9 cellular contexts compared by ENCODE assay signal in genomic region chr4:53854991-53855885, GRCh38.
DNase-seq lines count a peak whose midpoint lies in the region; ATAC-seq and TF ChIP-seq lines count a peak whose summit lies in the region.
"Had no signal": no experiment of that assay in that cellular context is flagged by ENCODE, and none has a peak within 500 bp of the region (broad histone marks: within the 10 kb centered on the region; RNA-seq: fewer than 3 reads in every experiment).

No MANE protein-coding gene starts in this region.

- no peak overlapping the region for H3K4me3 Mint-ChIP-seq in CD4-positive, alpha-beta T cell

- no peaks in the 10 kb centered on the region for H3K9me3 ChIP-seq in vagina
- H3K9me3 ChIP-seq in ovary: no peaks in the 10 kb centered on the region
- H3K9me3 ChIP-seq in CD4-positive, alpha-beta T cell (ENCODE audit: control insufficient read depth, low read length): no peaks in the 10 kb centered on the region

- H3K27me3 ChIP-seq in vagina (no peaks in the 10 kb centered on the region), ovary (no peaks in the 10 kb centered on the region)
- H3K27me3 ChIP-seq in CD4-positive, alpha-beta T cell (ENCODE audit: control insufficient read depth, insufficient read depth, low read length): no peaks in the 10 kb centered on the region

- CTCF ChIA-PET in CD4-positive, alpha-beta T cell (lab: Charles Lee): no interaction called here

- H3K36me3 Mint-ChIP-seq in CD4-positive, alpha-beta T cell (ENCODE audit: low read depth): no peaks in the 10 kb centered on the region

- H3K27ac Mint-ChIP-seq in CD4-positive, alpha-beta T cell: no peak overlapping the region

- in situ Hi-C loops in astrocyte of the cerebellum (cut with HindIII; ENCODE audit: low sequenced_read_pairs): no loop called here

- H3K4me3 ChIP-seq in astrocyte of the cerebellum (ENCODE audit: low read depth, low read length): no peak overlapping the region
- H3K4me3 ChIP-seq in vagina: no peak overlapping the region
- no peak overlapping the region for H3K4me3 ChIP-seq in ovary

- peaks cover 5% of the 10 kb centered on the region for H3K27me3 Mint-ChIP-seq in CD4-positive, alpha-beta T cell

- no peaks in the 10 kb centered on the region for H3K4me1 Mint-ChIP-seq in CD4-positive, alpha-beta T cell (ENCODE audit: low read depth)

- peak overlapping the region; percentile 36 for H3K27ac ChIP-seq in vagina
- H3K27ac ChIP-seq in ovary: no peak overlapping the region
- H3K27ac ChIP-seq in CD4-positive, alpha-beta T cell (ENCODE audit: low read depth, low read length): no peak overlapping the region
- H3K27ac ChIP-seq: 22Rv1 had no signal

- TF ChIP-seq CTCF in astrocyte of the cerebellum (IDR thresholded peaks at IDR 0.05; ENCODE audit: low read depth, low read length, missing control alignments) (no peak), vagina (IDR thresholded peaks at IDR 0.05) (no peak), ovary (IDR thresholded peaks at IDR 0.05) (no peak)
- TF ChIP-seq CTCF in CD4-positive, alpha-beta T cell (IDR thresholded peaks at IDR 0.05): no peak

- TF ChIP-seq POLR2A in vagina (IDR thresholded peaks at IDR 0.05) (no peak), ovary (IDR thresholded peaks at IDR 0.05) (no peak)

- ATAC-seq in CD4-positive, alpha-beta T cell (ENCODE audit: poor library complexity): no peak

- peaks cover 15% of the 10 kb centered on the region for H3K4me1 ChIP-seq in vagina
- H3K4me1 ChIP-seq in ovary (ENCODE audit: insufficient read depth): no peaks in the 10 kb centered on the region

- TF ChIP-seq EP300 in ovary (IDR thresholded peaks at IDR 0.05): no peak

- intact Hi-C loops in vagina (cut with DNase I): no loop called here
- intact Hi-C loops in ovary (cut with DNase I): no loop called here
- intact Hi-C loops in CD4-positive, alpha-beta T cell (cut with DNase I, micrococcal nuclease): no loop called here

- 46 to 58% (median 46%) methylated on average over 7 of the region's 7 CpGs for whole genome bisulfite sequencing in ovary, 3 donors

- H3K36me3 ChIP-seq in vagina (no peaks in the 10 kb centered on the region), ovary (no peaks in the 10 kb centered on the region)

- POLR2A ChIA-PET in CD4-positive, alpha-beta T cell (lab: Charles Lee): no interaction called here

- no peaks in the 10 kb centered on the region for H3K9me3 Mint-ChIP-seq in CD4-positive, alpha-beta T cell

- DNase-seq in SKM-1 treated with dmso at 0.1 percent for 144 hours (lab: John Stamatoyannopoulos, UW; ENCODE audit: unreplicated experiment) (peak; percentile 24), SKM-1 (lab: John Stamatoyannopoulos, UW; ENCODE audit: unreplicated experiment) (no peak), astrocyte of the cerebellum (ENCODE audit: low read depth) (peak; percentile 50), iris pigment epithelial cell (ENCODE audit: low read depth) (peak; percentile 61), vagina (ENCODE audit: extremely low spot score in 2 of 2) (no peak), ovary (no peak), C1 segment of cervical spinal cord (lab: John Stamatoyannopoulos, UW) (no peak)
- no peak for DNase-seq in CD4-positive, alpha-beta T cell

Comparison
In these comparisons a context has a peak if more than half of its experiments do, and no peak if none do; other contexts are left out.
1. DNase-seq: peak in SKM-1 treated with dmso at 0.1 percent for 144 hours (single experiment), astrocyte of the cerebellum (single experiment) and iris pigment epithelial cell (single experiment); none in SKM-1 (single experiment), vagina (0 of 2), ovary (0 of 5), C1 segment of cervical spinal cord (0 of 14) and CD4-positive, alpha-beta T cell (0 of 10).